Comparison of ENCODE assay signal across 22 cellular contexts in the genomic region with DNA sequence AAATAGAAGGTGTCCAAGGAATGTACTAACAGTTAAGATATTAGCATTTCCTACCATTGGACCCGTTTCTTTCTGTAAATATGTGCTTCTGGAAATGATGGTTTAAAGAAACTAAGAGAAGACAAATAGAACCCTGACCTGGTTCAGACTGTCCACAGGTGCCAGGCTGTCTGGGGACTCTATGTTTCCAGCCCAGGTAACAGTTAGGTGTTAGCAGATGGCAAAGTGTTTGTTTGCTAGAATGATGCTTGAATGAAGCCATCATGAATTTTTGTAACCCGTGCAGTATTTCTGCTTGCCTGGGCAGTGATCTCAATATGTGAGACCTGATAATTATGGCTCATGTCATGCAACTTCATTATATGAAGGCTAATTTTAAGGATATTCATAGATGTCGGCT.
"Had no signal": no experiment of that assay in that cellular context is flagged by ENCODE, and none has a peak within 500 bp of the region (broad histone marks: within the 10 kb centered on the region; RNA-seq: fewer than 3 reads in every experiment).

No MANE protein-coding gene starts in this region.

- ATAC-seq: esophagus mucosa; gastrocnemius medialis; left lobe of liver; natural killer cell; psoas muscle; stimulated activated effector memory CD8-positive, alpha-beta T cell treated with anti-CD3 and anti-CD28 coated beads, Interleukin-12 subunit alpha, Interleukin-12 subunit beta, amount 100 ng/mL, for 72 hours had no signal

- H3K4me1 Mint-ChIP-seq: memory B cell; natural killer cell; stimulated activated effector memory CD8-positive, alpha-beta T cell treated with anti-CD3 and anti-CD28 coated beads, Interleukin-12 subunit alpha, Interleukin-12 subunit beta, amount 100 ng/mL, for 72 hours had no signal

- H3K36me3 ChIP-seq: gastrocnemius medialis, neutrophil, sigmoid colon, stomach, thyroid gland had no signal

- H3K9me3 Mint-ChIP-seq: memory B cell; natural killer cell; stimulated activated effector memory CD8-positive, alpha-beta T cell treated with anti-CD3 and anti-CD28 coated beads, Interleukin-12 subunit alpha, Interleukin-12 subunit beta, amount 100 ng/mL, for 72 hours had no signal

- H3K4me3 Mint-ChIP-seq: endodermal cell; memory B cell; natural killer cell; stimulated activated effector memory CD8-positive, alpha-beta T cell treated with anti-CD3 and anti-CD28 coated beads, Interleukin-12 subunit alpha, Interleukin-12 subunit beta, amount 100 ng/mL, for 72 hours had no signal

- H3K9me3 ChIP-seq: gastrocnemius medialis, neutrophil, psoas muscle, sigmoid colon, stomach, thyroid gland had no signal

- H3K4me3 ChIP-seq: dorsolateral prefrontal cortex, gastrocnemius medialis, lung, psoas muscle, sigmoid colon, stomach, thyroid gland had no signal

- H3K36me3 Mint-ChIP-seq: memory B cell; natural killer cell; stimulated activated effector memory CD8-positive, alpha-beta T cell treated with anti-CD3 and anti-CD28 coated beads, Interleukin-12 subunit alpha, Interleukin-12 subunit beta, amount 100 ng/mL, for 72 hours had no signal

- H3K27me3 ChIP-seq: gastrocnemius medialis, neutrophil, sigmoid colon, stomach, thyroid gland had no signal

- H3K27ac ChIP-seq: dorsolateral prefrontal cortex, epithelial cell of prostate, gastrocnemius medialis, neutrophil, psoas muscle, sigmoid colon, stomach, thyroid gland had no signal

- H3K27ac Mint-ChIP-seq: endodermal cell; memory B cell; natural killer cell; stimulated activated effector memory CD8-positive, alpha-beta T cell treated with anti-CD3 and anti-CD28 coated beads, Interleukin-12 subunit alpha, Interleukin-12 subunit beta, amount 100 ng/mL, for 72 hours had no signal

- DNase-seq: dorsolateral prefrontal cortex; effector CD4-positive, alpha-beta T cell; endodermal cell; foreskin fibroblast; gastrocnemius medialis; kidney; natural killer cell; psoas muscle; sigmoid colon; stimulated activated CD4-positive, alpha-beta T cell treated with anti-CD3 and anti-CD28 coated beads, Interleukin-2, amount 100 ng/mL, for 24 hours; stimulated activated CD4-positive, alpha-beta T cell treated with anti-CD3 and anti-CD28 coated beads, Interleukin-4, amount 100 ng/mL, for 24 hours; stimulated activated naive CD4-positive, alpha-beta T cell treated with Interleukin-2 at 50 U/mL for 16 hours; stomach; thyroid gland; trophoblast cell had no signal

- H3K4me1 ChIP-seq: gastrocnemius medialis, psoas muscle, sigmoid colon, stomach, thyroid gland had no signal
